ENCODE assay signal across 20 cellular contexts in genomic region chr13:95295026-95295425, GRCh38.
"Had no signal": no experiment of that assay in that cellular context is flagged by ENCODE, and none has a peak within 500 bp of the region (broad histone marks: within the 10 kb centered on the region; RNA-seq: fewer than 3 reads in every experiment).

No MANE protein-coding gene starts in this region.

- ATAC-seq: activated T-cell treated with anti-CD3 and anti-CD28 coated beads, Interleukin-2, amount 50 U/mL, for 4 hours; T-helper 17 cell had no signal

- H3K27ac Mint-ChIP-seq: activated B cell treated with CpG ODN at 0.5 μM for 24 hours; activated CD4-positive, alpha-beta T cell treated with anti-CD3 and anti-CD28 coated beads, Interleukin-2, amount 10 ng/mL, durations not matched to agents 24 days and 14 days; activated naive CD4-positive, alpha-beta T cell treated with anti-CD3 and anti-CD28 coated beads for 36 hours; activated naive CD8-positive, alpha-beta T cell; T-helper 17 cell had no signal

- H3K27me3 Mint-ChIP-seq: activated B cell treated with CpG ODN at 0.5 μM for 24 hours; activated CD4-positive, alpha-beta T cell treated with anti-CD3 and anti-CD28 coated beads, Interleukin-2, amount 10 ng/mL, durations not matched to agents 24 days and 14 days; activated naive CD8-positive, alpha-beta T cell; T-helper 17 cell had no signal

- H3K36me3 ChIP-seq: Peyer's patch had no signal

- H3K9me3 ChIP-seq: Peyer's patch had no signal

- H3K9me3 Mint-ChIP-seq: activated B cell treated with CpG ODN at 0.5 μM for 24 hours; activated T-cell treated with anti-CD3 and anti-CD28 coated beads, Interleukin-2, amount 50 U/mL, for 4 hours had no signal

- H3K27ac ChIP-seq: Peyer's patch had no signal

- DNase-seq: activated B cell treated with CpG ODN at 0.5 μM for 24 hours; activated CD4-positive, alpha-beta T cell treated with anti-CD3 and anti-CD28 coated beads for 1 hour; activated CD4-positive, alpha-beta T cell treated with anti-CD3 and anti-CD28 coated beads, Interleukin-2, amount 10 ng/mL, durations not matched to agents 24 days and 14 days; activated CD4-positive, alpha-beta T cell treated with anti-CD3 and anti-CD28 coated beads, Interleukin-2, amount 50 U/mL, for 48 hours; activated CD8-positive, alpha-beta memory T cell treated with anti-CD3 and anti-CD28 coated beads for 24 hours; activated effector memory CD4-positive, alpha-beta T cell treated with anti-CD3 and anti-CD28 coated beads, Interleukin-2, amount 50 U/mL, for 16 hours; activated naive CD4-positive, alpha-beta T cell treated with anti-CD3 and anti-CD28 coated beads for 36 hours; activated T-cell treated with anti-CD3 and anti-CD28 coated beads, Interleukin-2, amount 50 U/mL, for 4 hours; MM.1S; NCI-H1105; NCI-H1436; NCI-H1694 treated with DMSO at 0.1 percent for 48 hours; NCI-H2029 treated with DMSO at 0.1 percent for 48 hours; NCI-H510A treated with DMSO at 0.1 percent for 48 hours; NCI-H69; Peyer's patch; SHP77 treated with DMSO at 0.1 percent for 48 hours; T-helper 17 cell; T-helper 9 cell had no signal

- H3K4me3 Mint-ChIP-seq: activated B cell treated with CpG ODN at 0.5 μM for 24 hours; activated CD4-positive, alpha-beta T cell treated with anti-CD3 and anti-CD28 coated beads, Interleukin-2, amount 10 ng/mL, durations not matched to agents 24 days and 14 days; activated naive CD4-positive, alpha-beta T cell treated with anti-CD3 and anti-CD28 coated beads for 36 hours; activated naive CD8-positive, alpha-beta T cell; activated T-cell treated with anti-CD3 and anti-CD28 coated beads, Interleukin-2, amount 50 U/mL, for 4 hours; T-helper 17 cell had no signal

- H3K27me3 ChIP-seq: Peyer's patch had no signal

- H3K4me3 ChIP-seq: Peyer's patch had no signal
